8 cellular contexts compared by ENCODE assay signal in the genomic region with DNA sequence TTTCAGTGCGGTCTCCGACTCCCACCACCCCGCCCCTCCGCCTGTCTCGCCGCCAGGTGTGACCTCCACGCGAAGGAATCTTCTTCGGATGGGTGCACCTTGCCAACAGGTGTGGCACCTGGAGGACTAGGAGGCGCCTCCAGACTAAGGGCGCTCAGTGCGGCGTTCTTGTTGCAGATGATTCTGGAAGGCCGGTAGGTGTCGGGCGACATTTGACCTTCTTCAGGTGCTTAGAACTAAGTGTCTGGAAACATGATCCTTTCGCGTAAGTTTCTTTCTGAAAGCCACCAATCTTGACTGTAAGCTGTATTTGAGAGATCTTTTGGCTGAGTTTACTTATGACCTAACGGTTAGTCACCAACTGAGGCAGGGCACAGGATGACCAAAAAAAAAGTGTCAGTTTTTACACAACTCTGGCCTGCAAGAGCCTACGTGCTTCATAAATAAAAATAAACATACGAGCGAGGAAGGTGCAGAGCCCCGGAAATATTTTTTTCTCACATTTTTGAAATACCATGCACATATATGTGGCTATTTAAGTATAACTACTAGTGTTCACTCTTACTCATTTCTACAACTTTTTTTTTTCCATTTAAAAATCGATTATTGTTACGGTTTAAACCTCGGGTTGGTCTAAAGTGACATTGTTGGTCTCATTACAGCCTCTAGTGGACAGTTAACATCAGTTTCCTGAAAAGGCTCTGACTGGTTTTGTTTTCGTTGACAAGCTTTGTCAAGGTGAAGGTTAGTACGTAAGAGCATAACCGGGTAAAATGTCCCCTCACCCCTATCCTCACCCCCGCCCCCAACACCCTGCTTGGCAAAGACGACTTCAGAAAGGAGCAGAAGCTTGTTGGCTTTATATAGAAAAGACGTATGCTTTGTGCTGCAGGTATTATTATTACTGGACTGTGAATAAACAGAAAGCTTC. TPM values are rescaled to one million over a fixed set of nuclear protein-coding genes. Genes with fewer than 3 reads are reported as not detected.
DNase-seq lines count a peak whose midpoint lies in the region; ATAC-seq, FAIRE-seq and TF ChIP-seq lines count a peak whose summit lies in the region.

No MANE protein-coding gene starts in this region.

- no peaks in the 10 kb centered on the region for H3K9me3 ChIP-seq in heart left ventricle

- ATAC-seq in GM21360 (IDR thresholded peaks at IDR 0.05; ENCODE audit: unreplicated experiment), result peak; percentile 29
- ATAC-seq in activated naive CD8-positive, alpha-beta T cell treated with anti-CD3 and anti-CD28 coated beads, Interleukin-2, amount 10 ng/mL, durations not matched to agents 7 days and 5 days (ENCODE audit: low read depth), result no peak
- ATAC-seq in heart left ventricle, result peak in 2 of 4 donors; percentile 12 to 41

- no peaks in the 10 kb centered on the region for H3K9me3 Mint-ChIP-seq in IgD-negative memory B cell
- no peaks in the 10 kb centered on the region for H3K9me3 Mint-ChIP-seq in activated naive CD8-positive, alpha-beta T cell treated with anti-CD3 and anti-CD28 coated beads, Interleukin-2, amount 10 ng/mL, durations not matched to agents 7 days and 5 days

- H3K4me1 ChIP-seq in heart left ventricle, result peaks cover 0 to 56% (median 25%) of the 10 kb centered on the region in 12 donors

- no peaks in the 10 kb centered on the region for H3K27me3 Mint-ChIP-seq in IgD-negative memory B cell
- no peaks in the 10 kb centered on the region for H3K27me3 Mint-ChIP-seq in activated naive CD8-positive, alpha-beta T cell treated with anti-CD3 and anti-CD28 coated beads, Interleukin-2, amount 10 ng/mL, durations not matched to agents 7 days and 5 days

- H3K27ac Mint-ChIP-seq in IgD-negative memory B cell, result peak overlapping the region; percentile 90 to 98 (median 97)
- H3K27ac Mint-ChIP-seq in activated naive CD8-positive, alpha-beta T cell treated with anti-CD3 and anti-CD28 coated beads, Interleukin-2, amount 10 ng/mL, durations not matched to agents 7 days and 5 days, result peak overlapping the region; percentile 100

- intact Hi-C loops in heart left ventricle (cut with DNase I), result loop anchor here (1.0 to 10.0 kb wide), 17 partner anchors 91 to 526 kb away; partner anchors contain the start of gene GMPR (in 1 of the 10)
- intact Hi-C loops in posterior vena cava (cut with DNase I), result loop anchor here (5.0 to 10.0 kb wide), 5 partner anchors 198 to 431 kb away; no protein-coding TSS in a partner anchor

- peak overlapping the region; percentile 91 to 96 (median 95) for H3K4me3 Mint-ChIP-seq in IgD-negative memory B cell
- peak overlapping the region; percentile 100 for H3K4me3 Mint-ChIP-seq in activated naive CD8-positive, alpha-beta T cell treated with anti-CD3 and anti-CD28 coated beads, Interleukin-2, amount 10 ng/mL, durations not matched to agents 7 days and 5 days

- H3K27ac ChIP-seq in heart left ventricle, result peak overlapping the region; percentile 19 to 99 (median 98)

- DNase-seq in DMS 273 treated with DMSO at 0.1 percent for 48 hours (lab: John Stamatoyannopoulos, UW) (peak; percentile 41), SKM-1 (lab: John Stamatoyannopoulos, UW; ENCODE audit: unreplicated experiment) (peak; percentile 74), heart left ventricle (peak; percentile 27 to 62 (median 45)), posterior vena cava (ENCODE audit: low spot score) (peak; percentile 78), urothelium cell line (ENCODE audit: low spot score) (no peak)
- peak; percentile 60 for DNase-seq in activated naive CD8-positive, alpha-beta T cell treated with anti-CD3 and anti-CD28 coated beads, Interleukin-2, amount 10 ng/mL, durations not matched to agents 7 days and 5 days

- no peaks in the 10 kb centered on the region for H3K36me3 ChIP-seq in heart left ventricle

- no peak for FAIRE-seq in urothelium cell line (lab: Jason Lieb, UNC)

- no peak for TF ChIP-seq POLR2A in heart left ventricle (IDR thresholded peaks at IDR 0.05)

- TF ChIP-seq CTCF in heart left ventricle (IDR thresholded peaks at IDR 0.05), result peak; percentile 61 to 91 (median 77)

- H3K36me3 Mint-ChIP-seq in IgD-negative memory B cell, result no peaks in the 10 kb centered on the region
- peaks cover under 1% of the 10 kb centered on the region for H3K36me3 Mint-ChIP-seq in activated naive CD8-positive, alpha-beta T cell treated with anti-CD3 and anti-CD28 coated beads, Interleukin-2, amount 10 ng/mL, durations not matched to agents 7 days and 5 days

- H3K4me3 ChIP-seq in heart left ventricle, result peak overlapping the region; percentile 67 to 99 (median 89)

- no peaks in the 10 kb centered on the region for H3K27me3 ChIP-seq in heart left ventricle

- POLR2A ChIA-PET in activated naive CD8-positive, alpha-beta T cell treated with anti-CD3 and anti-CD28 coated beads, Interleukin-2, amount 10 ng/mL, durations not matched to agents 7 days and 5 days (lab: Charles Lee), result interaction anchor here (0.6 to 3.3 kb wide), 16 partner anchors 7 to 443 kb away, joined by 3 to 42 read pairs (median 6); no protein-coding TSS in a partner anchor

- WGBS in heart left ventricle, 4 donors, result 1% methylated on average over 31 to 32 of the region's 32 CpGs

- H3K4me1 Mint-ChIP-seq in IgD-negative memory B cell, result peaks cover 16 to 28% (median 26%) of the 10 kb centered on the region in 3 donors
- H3K4me1 Mint-ChIP-seq in activated naive CD8-positive, alpha-beta T cell treated with anti-CD3 and anti-CD28 coated beads, Interleukin-2, amount 10 ng/mL, durations not matched to agents 7 days and 5 days, result peaks cover 43% of the 10 kb centered on the region

RNA-seq across cellular contexts. Expression of gene ATXN1, which starts 1.6 kb away (rescaled TPM):
- polyA plus RNA-seq in IgD-negative memory B cell, result 5.0 TPM
- total RNA-seq in activated naive CD8-positive, alpha-beta T cell treated with anti-CD3 and anti-CD28 coated beads, Interleukin-2, amount 10 ng/mL, durations not matched to agents 7 days and 5 days, result 10 to 100 TPM; 63.6 to 67.2 TPM
- total RNA-seq in heart left ventricle, result 10 to 100 TPM; 32.7 to 51.8 (median 37.6) TPM
- 10 to 100 TPM in 1 of 2 donors, 1 to 10 TPM in 1; 8.7 to 13.9 TPM for polyA plus RNA-seq in heart left ventricle
- 10 to 100 TPM; 63.1 to 72.2 TPM for total RNA-seq in posterior vena cava
